In the genomic region with DNA sequence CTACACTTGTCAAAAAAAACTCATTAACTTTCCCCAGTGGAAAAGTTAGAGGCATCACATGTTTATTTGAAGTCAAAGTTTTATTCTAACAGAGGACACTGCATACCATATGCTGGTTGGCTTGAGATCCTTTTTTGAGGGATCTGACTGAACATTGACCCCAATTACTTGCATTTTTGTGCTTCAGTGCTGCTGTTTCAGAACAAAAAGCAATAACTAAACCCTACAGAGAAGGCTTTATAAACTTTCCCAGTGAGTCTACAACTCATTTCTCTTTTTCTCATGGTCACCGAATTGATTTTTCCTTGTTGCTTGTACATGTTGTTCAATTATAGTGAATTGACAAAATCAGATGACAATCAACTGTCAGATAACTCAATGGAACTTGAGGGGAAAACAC, we compare ENCODE assay signal across 2 cellular contexts.
TF ChIP-seq lines count a peak whose summit lies in the region.

No MANE protein-coding gene starts in this region.

TF ChIP-seq in GM12878, 131 proteins besides CTCF, POLR2A, EP300 and RAD21 (continued from another document):
- peak; percentile 15; the same call in 1 of the 2 replicates for TF ChIP-seq FOXM1 (IDR thresholded peaks at IDR 0.05; ENCODE audit: low read depth, low read length)
- peak; percentile 89 for TF ChIP-seq MTA2 (IDR thresholded peaks at IDR 0.05; ENCODE audit: low read depth)
- TF ChIP-seq SIX5 (IDR thresholded peaks at IDR 0.05; ENCODE audit: low read depth, low read length, severe bottlenecking): no peak
- TF ChIP-seq MYC (IDR thresholded peaks at IDR 0.05; ENCODE audit: insufficient read depth, insufficient read length, insufficient replicate concordance, low read length, severe bottlenecking): no peak
- no peak for TF ChIP-seq ZNF24 (IDR thresholded peaks at IDR 0.05)
- no peak for TF ChIP-seq RUNX3 (IDR thresholded peaks at IDR 0.05; ENCODE audit: low read length)
- TF ChIP-seq NBN (IDR thresholded peaks at IDR 0.05): no peak; the same call in 1 of the 2 replicates

TF ChIP-seq in HepG2, 621 proteins besides CTCF, POLR2A, EP300 and RAD21 (continued from another document):
- TF ChIP-seq, protein P1, sequence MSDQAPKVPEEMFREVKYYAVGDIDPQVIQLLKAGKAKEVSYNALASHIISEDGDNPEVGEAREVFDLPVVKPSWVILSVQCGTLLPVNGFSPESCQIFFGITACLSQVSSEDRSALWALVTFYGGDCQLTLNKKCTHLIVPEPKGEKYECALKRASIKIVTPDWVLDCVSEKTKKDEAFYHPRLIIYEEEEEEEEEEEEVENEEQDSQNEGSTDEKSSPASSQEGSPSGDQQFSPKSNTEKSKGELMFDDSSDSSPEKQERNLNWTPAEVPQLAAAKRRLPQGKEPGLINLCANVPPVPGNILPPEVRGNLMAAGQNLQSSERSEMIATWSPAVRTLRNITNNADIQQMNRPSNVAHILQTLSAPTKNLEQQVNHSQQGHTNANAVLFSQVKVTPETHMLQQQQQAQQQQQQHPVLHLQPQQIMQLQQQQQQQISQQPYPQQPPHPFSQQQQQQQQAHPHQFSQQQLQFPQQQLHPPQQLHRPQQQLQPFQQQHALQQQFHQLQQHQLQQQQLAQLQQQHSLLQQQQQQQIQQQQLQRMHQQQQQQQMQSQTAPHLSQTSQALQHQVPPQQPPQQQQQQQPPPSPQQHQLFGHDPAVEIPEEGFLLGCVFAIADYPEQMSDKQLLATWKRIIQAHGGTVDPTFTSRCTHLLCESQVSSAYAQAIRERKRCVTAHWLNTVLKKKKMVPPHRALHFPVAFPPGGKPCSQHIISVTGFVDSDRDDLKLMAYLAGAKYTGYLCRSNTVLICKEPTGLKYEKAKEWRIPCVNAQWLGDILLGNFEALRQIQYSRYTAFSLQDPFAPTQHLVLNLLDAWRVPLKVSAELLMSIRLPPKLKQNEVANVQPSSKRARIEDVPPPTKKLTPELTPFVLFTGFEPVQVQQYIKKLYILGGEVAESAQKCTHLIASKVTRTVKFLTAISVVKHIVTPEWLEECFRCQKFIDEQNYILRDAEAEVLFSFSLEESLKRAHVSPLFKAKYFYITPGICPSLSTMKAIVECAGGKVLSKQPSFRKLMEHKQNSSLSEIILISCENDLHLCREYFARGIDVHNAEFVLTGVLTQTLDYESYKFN (CRISPR knock-in tag; conservative IDR thresholded peaks at IDR 0.05): peak; percentile 57
- TF ChIP-seq SOX6 (IDR thresholded peaks at IDR 0.05) (no peak), SOX6 (CRISPR knock-in tag; IDR thresholded peaks at IDR 0.05) (peak; percentile 48; the same call in 1 of the 2 replicates), SOX13 (IDR thresholded peaks at IDR 0.05) (no peak), SOX13 (CRISPR knock-in tag; conservative IDR thresholded peaks at IDR 0.05 in 1 of 2, IDR thresholded peaks at IDR 0.05 in 1 of 2) (peak in 1 of 2 experiments; percentile 49; a peak in 1 of 4 replicates), ZNF292 (CRISPR knock-in tag; IDR thresholded peaks at IDR 0.05; ENCODE audit: borderline replicate concordance, low read depth) (peak; percentile 41; the same call in 1 of the 2 replicates), DPF2 (CRISPR knock-in tag; IDR thresholded peaks at IDR 0.05; ENCODE audit: borderline replicate concordance, low read depth) (0 out of 2 replicates have a peak, but pooled peaks have one; percentile 50), ZSCAN30 (CRISPR knock-in tag; IDR thresholded peaks at IDR 0.05) (no peak), ISL2 (CRISPR knock-in tag; IDR thresholded peaks at IDR 0.05) (peak; percentile 45; the same call in 1 of the 2 replicates), ZNF644 (CRISPR knock-in tag; IDR thresholded peaks at IDR 0.05; ENCODE audit: low read depth) (no peak), MED1 (CRISPR knock-in tag; IDR thresholded peaks at IDR 0.05) (peak; percentile 47; the same call in 1 of the 2 replicates), HNF4A (CRISPR knock-in tag; IDR thresholded peaks at IDR 0.05) (peak; percentile 72), ZMYM4 (CRISPR knock-in tag; IDR thresholded peaks at IDR 0.05) (0 out of 2 replicates have a peak, but pooled peaks have one; percentile 16), ONECUT2 (CRISPR knock-in tag; IDR thresholded peaks at IDR 0.05) (peak; percentile 54; the same call in 1 of the 2 replicates), PHF21A (CRISPR knock-in tag; IDR thresholded peaks at IDR 0.05) (peak; percentile 41; the same call in 1 of the 2 replicates), SPEN (CRISPR knock-in tag; IDR thresholded peaks at IDR 0.05; ENCODE audit: low read depth) (no peak), ZBTB1 (CRISPR knock-in tag; IDR thresholded peaks at IDR 0.05; ENCODE audit: borderline replicate concordance) (no peak), BCL6 (CRISPR knock-in tag; IDR thresholded peaks at IDR 0.05) (peak; percentile 63), HNF4G (IDR thresholded peaks at IDR 0.05; ENCODE audit: borderline replicate concordance, low read depth, low read length) (peak; percentile 49; the same call in 1 of the 2 replicates), HNF4G (CRISPR knock-in tag; IDR thresholded peaks at IDR 0.05; ENCODE audit: borderline replicate concordance, low read depth) (no peak), KDM6A (CRISPR knock-in tag; IDR thresholded peaks at IDR 0.05; ENCODE audit: low read depth) (peak; percentile 24; the same call in 1 of the 2 replicates), TAF1 (CRISPR knock-in tag; IDR thresholded peaks at IDR 0.05) (no peak), ZBTB38 (CRISPR knock-in tag; IDR thresholded peaks at IDR 0.05) (no peak), TEAD3 (CRISPR knock-in tag; optimal IDR thresholded peaks at IDR 0.05; ENCODE audit: borderline replicate concordance) (peak; percentile 46), KLF13 (CRISPR knock-in tag; IDR thresholded peaks at IDR 0.05) (no peak), NCOA2 (CRISPR knock-in tag; IDR thresholded peaks at IDR 0.05) (0 out of 2 replicates have a peak, but pooled peaks have one; percentile 20), MIXL1 (CRISPR knock-in tag; IDR thresholded peaks at IDR 0.05) (peak; percentile 18; the same call in 1 of the 2 replicates)
- TF ChIP-seq, protein P2, sequence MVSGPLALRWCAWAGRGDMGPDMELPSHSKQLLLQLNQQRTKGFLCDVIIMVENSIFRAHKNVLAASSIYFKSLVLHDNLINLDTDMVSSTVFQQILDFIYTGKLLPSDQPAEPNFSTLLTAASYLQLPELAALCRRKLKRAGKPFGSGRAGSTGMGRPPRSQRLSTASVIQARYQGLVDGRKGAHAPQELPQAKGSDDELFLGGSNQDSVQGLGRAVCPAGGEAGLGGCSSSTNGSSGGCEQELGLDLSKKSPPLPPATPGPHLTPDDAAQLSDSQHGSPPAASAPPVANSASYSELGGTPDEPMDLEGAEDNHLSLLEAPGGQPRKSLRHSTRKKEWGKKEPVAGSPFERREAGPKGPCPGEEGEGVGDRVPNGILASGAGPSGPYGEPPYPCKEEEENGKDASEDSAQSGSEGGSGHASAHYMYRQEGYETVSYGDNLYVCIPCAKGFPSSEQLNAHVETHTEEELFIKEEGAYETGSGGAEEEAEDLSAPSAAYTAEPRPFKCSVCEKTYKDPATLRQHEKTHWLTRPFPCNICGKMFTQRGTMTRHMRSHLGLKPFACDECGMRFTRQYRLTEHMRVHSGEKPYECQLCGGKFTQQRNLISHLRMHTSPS (CRISPR knock-in tag; IDR thresholded peaks at IDR 0.05; ENCODE audit: low read depth): no peak
- TF ChIP-seq, protein P3, sequence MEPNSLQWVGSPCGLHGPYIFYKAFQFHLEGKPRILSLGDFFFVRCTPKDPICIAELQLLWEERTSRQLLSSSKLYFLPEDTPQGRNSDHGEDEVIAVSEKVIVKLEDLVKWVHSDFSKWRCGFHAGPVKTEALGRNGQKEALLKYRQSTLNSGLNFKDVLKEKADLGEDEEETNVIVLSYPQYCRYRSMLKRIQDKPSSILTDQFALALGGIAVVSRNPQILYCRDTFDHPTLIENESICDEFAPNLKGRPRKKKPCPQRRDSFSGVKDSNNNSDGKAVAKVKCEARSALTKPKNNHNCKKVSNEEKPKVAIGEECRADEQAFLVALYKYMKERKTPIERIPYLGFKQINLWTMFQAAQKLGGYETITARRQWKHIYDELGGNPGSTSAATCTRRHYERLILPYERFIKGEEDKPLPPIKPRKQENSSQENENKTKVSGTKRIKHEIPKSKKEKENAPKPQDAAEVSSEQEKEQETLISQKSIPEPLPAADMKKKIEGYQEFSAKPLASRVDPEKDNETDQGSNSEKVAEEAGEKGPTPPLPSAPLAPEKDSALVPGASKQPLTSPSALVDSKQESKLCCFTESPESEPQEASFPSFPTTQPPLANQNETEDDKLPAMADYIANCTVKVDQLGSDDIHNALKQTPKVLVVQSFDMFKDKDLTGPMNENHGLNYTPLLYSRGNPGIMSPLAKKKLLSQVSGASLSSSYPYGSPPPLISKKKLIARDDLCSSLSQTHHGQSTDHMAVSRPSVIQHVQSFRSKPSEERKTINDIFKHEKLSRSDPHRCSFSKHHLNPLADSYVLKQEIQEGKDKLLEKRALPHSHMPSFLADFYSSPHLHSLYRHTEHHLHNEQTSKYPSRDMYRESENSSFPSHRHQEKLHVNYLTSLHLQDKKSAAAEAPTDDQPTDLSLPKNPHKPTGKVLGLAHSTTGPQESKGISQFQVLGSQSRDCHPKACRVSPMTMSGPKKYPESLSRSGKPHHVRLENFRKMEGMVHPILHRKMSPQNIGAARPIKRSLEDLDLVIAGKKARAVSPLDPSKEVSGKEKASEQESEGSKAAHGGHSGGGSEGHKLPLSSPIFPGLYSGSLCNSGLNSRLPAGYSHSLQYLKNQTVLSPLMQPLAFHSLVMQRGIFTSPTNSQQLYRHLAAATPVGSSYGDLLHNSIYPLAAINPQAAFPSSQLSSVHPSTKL (CRISPR knock-in tag; IDR thresholded peaks at IDR 0.05): peak; percentile 25; the same call in 1 of the 2 replicates
- TF ChIP-seq, protein P4, sequence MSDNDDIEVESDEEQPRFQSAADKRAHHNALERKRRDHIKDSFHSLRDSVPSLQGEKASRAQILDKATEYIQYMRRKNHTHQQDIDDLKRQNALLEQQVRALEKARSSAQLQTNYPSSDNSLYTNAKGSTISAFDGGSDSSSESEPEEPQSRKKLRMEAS (IDR thresholded peaks at IDR 0.05): no peak
- TF ChIP-seq, protein P5, sequence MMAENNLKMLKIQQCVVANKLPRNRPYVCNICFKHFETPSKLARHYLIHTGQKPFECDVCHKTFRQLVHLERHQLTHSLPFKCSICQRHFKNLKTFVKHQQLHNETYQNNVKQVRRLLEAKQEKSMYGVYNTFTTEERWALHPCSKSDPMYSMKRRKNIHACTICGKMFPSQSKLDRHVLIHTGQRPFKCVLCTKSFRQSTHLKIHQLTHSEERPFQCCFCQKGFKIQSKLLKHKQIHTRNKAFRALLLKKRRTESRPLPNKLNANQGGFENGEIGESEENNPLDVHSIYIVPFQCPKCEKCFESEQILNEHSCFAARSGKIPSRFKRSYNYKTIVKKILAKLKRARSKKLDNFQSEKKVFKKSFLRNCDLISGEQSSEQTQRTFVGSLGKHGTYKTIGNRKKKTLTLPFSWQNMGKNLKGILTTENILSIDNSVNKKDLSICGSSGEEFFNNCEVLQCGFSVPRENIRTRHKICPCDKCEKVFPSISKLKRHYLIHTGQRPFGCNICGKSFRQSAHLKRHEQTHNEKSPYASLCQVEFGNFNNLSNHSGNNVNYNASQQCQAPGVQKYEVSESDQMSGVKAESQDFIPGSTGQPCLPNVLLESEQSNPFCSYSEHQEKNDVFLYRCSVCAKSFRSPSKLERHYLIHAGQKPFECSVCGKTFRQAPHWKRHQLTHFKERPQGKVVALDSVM (CRISPR knock-in tag; IDR thresholded peaks at IDR 0.05): no peak
- TF ChIP-seq, protein P6, sequence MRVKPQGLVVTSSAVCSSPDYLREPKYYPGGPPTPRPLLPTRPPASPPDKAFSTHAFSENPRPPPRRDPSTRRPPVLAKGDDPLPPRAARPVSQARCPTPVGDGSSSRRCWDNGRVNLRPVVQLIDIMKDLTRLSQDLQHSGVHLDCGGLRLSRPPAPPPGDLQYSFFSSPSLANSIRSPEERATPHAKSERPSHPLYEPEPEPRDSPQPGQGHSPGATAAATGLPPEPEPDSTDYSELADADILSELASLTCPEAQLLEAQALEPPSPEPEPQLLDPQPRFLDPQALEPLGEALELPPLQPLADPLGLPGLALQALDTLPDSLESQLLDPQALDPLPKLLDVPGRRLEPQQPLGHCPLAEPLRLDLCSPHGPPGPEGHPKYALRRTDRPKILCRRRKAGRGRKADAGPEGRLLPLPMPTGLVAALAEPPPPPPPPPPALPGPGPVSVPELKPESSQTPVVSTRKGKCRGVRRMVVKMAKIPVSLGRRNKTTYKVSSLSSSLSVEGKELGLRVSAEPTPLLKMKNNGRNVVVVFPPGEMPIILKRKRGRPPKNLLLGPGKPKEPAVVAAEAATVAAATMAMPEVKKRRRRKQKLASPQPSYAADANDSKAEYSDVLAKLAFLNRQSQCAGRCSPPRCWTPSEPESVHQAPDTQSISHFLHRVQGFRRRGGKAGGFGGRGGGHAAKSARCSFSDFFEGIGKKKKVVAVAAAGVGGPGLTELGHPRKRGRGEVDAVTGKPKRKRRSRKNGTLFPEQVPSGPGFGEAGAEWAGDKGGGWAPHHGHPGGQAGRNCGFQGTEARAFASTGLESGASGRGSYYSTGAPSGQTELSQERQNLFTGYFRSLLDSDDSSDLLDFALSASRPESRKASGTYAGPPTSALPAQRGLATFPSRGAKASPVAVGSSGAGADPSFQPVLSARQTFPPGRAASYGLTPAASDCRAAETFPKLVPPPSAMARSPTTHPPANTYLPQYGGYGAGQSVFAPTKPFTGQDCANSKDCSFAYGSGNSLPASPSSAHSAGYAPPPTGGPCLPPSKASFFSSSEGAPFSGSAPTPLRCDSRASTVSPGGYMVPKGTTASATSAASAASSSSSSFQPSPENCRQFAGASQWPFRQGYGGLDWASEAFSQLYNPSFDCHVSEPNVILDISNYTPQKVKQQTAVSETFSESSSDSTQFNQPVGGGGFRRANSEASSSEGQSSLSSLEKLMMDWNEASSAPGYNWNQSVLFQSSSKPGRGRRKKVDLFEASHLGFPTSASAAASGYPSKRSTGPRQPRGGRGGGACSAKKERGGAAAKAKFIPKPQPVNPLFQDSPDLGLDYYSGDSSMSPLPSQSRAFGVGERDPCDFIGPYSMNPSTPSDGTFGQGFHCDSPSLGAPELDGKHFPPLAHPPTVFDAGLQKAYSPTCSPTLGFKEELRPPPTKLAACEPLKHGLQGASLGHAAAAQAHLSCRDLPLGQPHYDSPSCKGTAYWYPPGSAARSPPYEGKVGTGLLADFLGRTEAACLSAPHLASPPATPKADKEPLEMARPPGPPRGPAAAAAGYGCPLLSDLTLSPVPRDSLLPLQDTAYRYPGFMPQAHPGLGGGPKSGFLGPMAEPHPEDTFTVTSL (CRISPR knock-in tag; IDR thresholded peaks at IDR 0.05; ENCODE audit: borderline replicate concordance): peak; percentile 17; the same call in 1 of the 2 replicates
- TF ChIP-seq, protein P7, sequence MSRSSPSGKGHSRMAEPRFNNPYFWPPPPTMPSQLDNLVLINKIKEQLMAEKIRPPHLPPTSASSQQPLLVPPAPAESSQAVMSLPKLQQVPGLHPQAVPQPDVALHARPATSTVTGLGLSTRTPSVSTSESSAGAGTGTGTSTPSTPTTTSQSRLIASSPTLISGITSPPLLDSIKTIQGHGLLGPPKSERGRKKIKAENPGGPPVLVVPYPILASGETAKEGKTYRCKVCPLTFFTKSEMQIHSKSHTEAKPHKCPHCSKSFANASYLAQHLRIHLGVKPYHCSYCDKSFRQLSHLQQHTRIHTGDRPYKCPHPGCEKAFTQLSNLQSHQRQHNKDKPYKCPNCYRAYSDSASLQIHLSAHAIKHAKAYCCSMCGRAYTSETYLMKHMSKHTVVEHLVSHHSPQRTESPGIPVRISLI (CRISPR knock-in tag; IDR thresholded peaks at IDR 0.05; ENCODE audit: borderline replicate concordance): 0 out of 2 replicates have a peak, but pooled peaks have one; percentile 32
